8 cellular contexts compared by ENCODE assay signal in the genomic region with DNA sequence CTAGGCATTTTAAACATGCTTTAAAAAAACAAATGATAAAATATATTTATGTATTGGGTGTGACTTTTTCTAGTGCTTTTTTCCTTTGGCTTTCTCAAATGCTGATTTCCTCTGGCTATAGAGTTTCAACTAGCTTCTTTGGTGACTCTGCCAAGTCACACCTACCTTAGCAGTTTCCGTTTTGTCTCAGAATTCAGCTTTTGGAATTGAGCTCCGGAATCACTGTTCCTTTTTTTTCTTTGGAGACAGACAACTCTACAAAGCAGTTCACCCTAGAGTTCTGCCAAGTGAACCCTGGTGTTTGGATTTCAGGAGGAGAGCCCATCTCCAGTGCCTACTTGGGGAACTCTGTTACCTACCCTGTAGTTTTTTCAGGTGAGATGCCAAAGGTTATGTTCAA.
DNase-seq lines count a peak whose midpoint lies in the region; ATAC-seq lines count a peak whose summit lies in the region.

No MANE protein-coding gene starts in this region.

- no peak overlapping the region for H3K9ac ChIP-seq in HUES48 (ENCODE audit: low read depth, low read length)

- DNase-seq in left kidney (ENCODE audit: low read depth, low spot score) = peak; percentile 61
- DNase-seq in ureter (ENCODE audit: low spot score) = no peak
- no peak for DNase-seq in OCI-M2 (lab: John Stamatoyannopoulos, UW; ENCODE audit: unreplicated experiment)
- DNase-seq in anterior cingulate cortex (lab: John Stamatoyannopoulos, UW) = no peak
- DNase-seq in NCI-H526 treated with DMSO at 0.1 percent for 48 hours (lab: John Stamatoyannopoulos, UW) = no peak

- H3K4me1 ChIP-seq in HUES48 (ENCODE audit: control insufficient read depth, insufficient read depth, low read length) = peaks cover 24% of the 10 kb centered on the region

- no peaks in the 10 kb centered on the region for H3K9me3 ChIP-seq in HUES48 (ENCODE audit: control insufficient read depth, insufficient read depth, low read length)

- H3K27ac ChIP-seq in HUES48 (ENCODE audit: low read depth, low read length) = peak overlapping the region; percentile 56

- H3K4me3 ChIP-seq in HUES48 (ENCODE audit: low read depth, low read length) = no peak overlapping the region

- H3K36me3 ChIP-seq in HUES48 (ENCODE audit: control insufficient read depth, insufficient read depth, low read length) = no peaks in the 10 kb centered on the region

- peak; percentile 25 for ATAC-seq in GM18499 (IDR thresholded peaks at IDR 0.05; ENCODE audit: insufficient read depth, unreplicated experiment)
- ATAC-seq in GM21515 (IDR thresholded peaks at IDR 0.05; ENCODE audit: unreplicated experiment) = peak; percentile 50

- H3K27me3 ChIP-seq in HUES48 (ENCODE audit: control insufficient read depth, insufficient read depth, low read length) = no peaks in the 10 kb centered on the region
